In genomic region chr17:181213-182163, GRCh38 we compare ENCODE assay signal across 1 cellular context.
TF ChIP-seq lines count a peak whose summit lies in the region.

Gene DOC2B, minus strand, starts transcription at chr17:181650. Its CDS starts 171 bp downstream, at chr17:181479.

TF ChIP-seq in H1, 55 proteins besides CTCF, POLR2A, EP300 and RAD21:
- peak; percentile 27 for TF ChIP-seq KDM4A (IDR thresholded peaks at IDR 0.05; ENCODE audit: low read depth, low read length, severe bottlenecking)
- TF ChIP-seq MAX (IDR thresholded peaks at IDR 0.05): peak; percentile 34; the same call in 1 of the 2 replicates
- 0 out of 2 replicates have a peak, but pooled peaks have one; percentile 13 for TF ChIP-seq E2F6 (IDR thresholded peaks at IDR 0.05)
- TF ChIP-seq CBX5 (IDR thresholded peaks at IDR 0.05; ENCODE audit: low read depth, low read length): no peak
- 0 out of 2 replicates have a peak, but pooled peaks have one; percentile 23 for TF ChIP-seq CREB1 (IDR thresholded peaks at IDR 0.05)
